ENCODE assay signal across 38 cellular contexts in the genomic region with DNA sequence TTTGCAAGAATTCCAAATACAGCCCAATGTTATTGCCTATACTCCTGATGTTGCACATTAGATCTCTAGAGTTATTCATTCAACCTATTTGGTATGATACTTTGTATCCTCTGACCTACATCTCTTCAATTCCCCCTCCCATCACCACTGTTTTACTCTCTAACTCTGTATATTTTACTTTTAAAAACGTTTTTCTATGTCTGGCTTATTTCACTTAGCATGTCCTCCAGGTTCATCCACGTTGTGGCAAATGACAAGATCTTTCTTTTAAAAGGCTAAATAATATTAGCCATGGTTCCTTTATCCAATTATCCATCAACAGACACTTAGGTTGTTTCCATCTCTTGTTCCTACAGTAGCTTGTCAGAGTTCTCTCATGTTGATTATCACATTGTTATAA.
"Had no signal": no experiment of that assay in that cellular context is flagged by ENCODE, and none has a peak within 500 bp of the region (broad histone marks: within the 10 kb centered on the region; RNA-seq: fewer than 3 reads in every experiment).

No MANE protein-coding gene starts in this region.

- H3K27ac ChIP-seq: adrenal gland, ascending aorta, brain microvascular endothelial cell, cardiac muscle cell had no signal

- H3K4me3 ChIP-seq: adrenal gland, ascending aorta, body of pancreas, breast epithelium, cardiac muscle cell had no signal

- H3K9me3 Mint-ChIP-seq: activated naive CD4-positive, alpha-beta T cell treated with anti-CD3 and anti-CD28 coated beads for 36 hours; activated naive CD4-positive, alpha-beta T cell treated with anti-CD3 and anti-CD28 coated beads, Interleukin-2, amount 50 U/mL, for 72 hours; activated naive CD8-positive, alpha-beta T cell treated with anti-CD3 and anti-CD28 coated beads, Interleukin-2, amount 10 ng/mL, durations not matched to agents 7 days and 5 days; activated naive CD8-positive, alpha-beta T cell treated with anti-CD3 and anti-CD28 coated beads, Interleukin-2, amount 50 U/mL, for 24 hours; activated T-cell treated with anti-CD3 and anti-CD28 coated beads, Interleukin-2, amount 50 U/mL, for 24 hours; activated T-cell treated with anti-CD3 and anti-CD28 coated beads, Interleukin-2, amount 50 U/mL, for 4 hours; activated T-cell treated with anti-CD3 and anti-CD28 coated beads, Interleukin-2, amount 50 U/mL, for 72 hours; activated T-helper 1 cell treated with anti-CD3 and anti-CD28 coated beads, Interleukin-12 subunit alpha, Interleukin-12 subunit beta, Interleukin-2, Interleukin-4 antibody, amounts not matched to agents 30 ng/mL and 10 ng/mL and 1 ng/mL, durations not matched to agents 14 hours and 24 hours and 36 hours; activated T-helper 17 cell treated with anti-CD3 and anti-CD28 coated beads, Interleukin-2, amount 50 U/mL, for 72 hours; activated T-helper 2 cell treated with anti-CD3 and anti-CD28 coated beads, Interferon-gamma antibody, Interleukin-2, Interleukin-4, amounts not matched to agents 10 μg/mL and 5 μg/mL and 100 μg/mL, durations not matched to agents 14 hours and 24 hours and 36 hours had no signal

- H3K36me3 ChIP-seq: adrenal gland, ascending aorta, brain microvascular endothelial cell, breast epithelium, cardiac muscle cell had no signal

- H3K27ac Mint-ChIP-seq: activated naive CD4-positive, alpha-beta T cell treated with anti-CD3 and anti-CD28 coated beads for 36 hours; activated naive CD4-positive, alpha-beta T cell treated with anti-CD3 and anti-CD28 coated beads, Interleukin-2, amount 10 ng/mL, durations not matched to agents 7 days and 5 days; activated naive CD4-positive, alpha-beta T cell treated with anti-CD3 and anti-CD28 coated beads, Interleukin-2, amount 50 U/mL, for 24 hours; activated naive CD4-positive, alpha-beta T cell treated with anti-CD3 and anti-CD28 coated beads, Interleukin-2, amount 50 U/mL, for 72 hours; activated naive CD8-positive, alpha-beta T cell; activated naive CD8-positive, alpha-beta T cell treated with anti-CD3 and anti-CD28 coated beads for 36 hours; activated naive CD8-positive, alpha-beta T cell treated with anti-CD3 and anti-CD28 coated beads, Interleukin-2, amount 10 ng/mL, durations not matched to agents 7 days and 5 days; activated naive CD8-positive, alpha-beta T cell treated with anti-CD3 and anti-CD28 coated beads, Interleukin-2, amount 50 U/mL, for 24 hours; activated T-cell treated with anti-CD3 and anti-CD28 coated beads, Interleukin-2, amount 50 U/mL, for 24 hours; activated T-cell treated with anti-CD3 and anti-CD28 coated beads, Interleukin-2, amount 50 U/mL, for 72 hours; activated T-helper 1 cell treated with anti-CD3 and anti-CD28 coated beads, Interleukin-12 subunit alpha, Interleukin-12 subunit beta, Interleukin-2, Interleukin-4 antibody, amounts not matched to agents 30 ng/mL and 10 ng/mL and 1 ng/mL, durations not matched to agents 14 hours and 24 hours and 36 hours; activated T-helper 17 cell treated with anti-CD3 and anti-CD28 coated beads, Interleukin-2, amount 50 U/mL, for 72 hours; activated T-helper 2 cell treated with anti-CD3 and anti-CD28 coated beads, Interferon-gamma antibody, Interleukin-2, Interleukin-4, amounts not matched to agents 10 μg/mL and 5 μg/mL and 100 μg/mL, durations not matched to agents 14 hours and 24 hours and 36 hours; brain had no signal

- H3K27me3 ChIP-seq: adrenal gland, ascending aorta, body of pancreas, brain microvascular endothelial cell, breast epithelium, cardiac muscle cell had no signal

- H3K4me3 Mint-ChIP-seq: activated naive CD4-positive, alpha-beta T cell treated with anti-CD3 and anti-CD28 coated beads for 36 hours; activated naive CD4-positive, alpha-beta T cell treated with anti-CD3 and anti-CD28 coated beads, Interleukin-2, amount 10 ng/mL, durations not matched to agents 7 days and 5 days; activated naive CD4-positive, alpha-beta T cell treated with anti-CD3 and anti-CD28 coated beads, Interleukin-2, amount 50 U/mL, for 24 hours; activated naive CD8-positive, alpha-beta T cell; activated naive CD8-positive, alpha-beta T cell treated with anti-CD3 and anti-CD28 coated beads for 36 hours; activated naive CD8-positive, alpha-beta T cell treated with anti-CD3 and anti-CD28 coated beads, Interleukin-2, amount 10 ng/mL, durations not matched to agents 7 days and 5 days; activated naive CD8-positive, alpha-beta T cell treated with anti-CD3 and anti-CD28 coated beads, Interleukin-2, amount 50 U/mL, for 24 hours; activated T-cell treated with anti-CD3 and anti-CD28 coated beads, Interleukin-2, amount 50 U/mL, for 24 hours; activated T-cell treated with anti-CD3 and anti-CD28 coated beads, Interleukin-2, amount 50 U/mL, for 4 hours; activated T-cell treated with anti-CD3 and anti-CD28 coated beads, Interleukin-2, amount 50 U/mL, for 72 hours; activated T-helper 1 cell treated with anti-CD3 and anti-CD28 coated beads, Interleukin-12 subunit alpha, Interleukin-12 subunit beta, Interleukin-2, Interleukin-4 antibody, amounts not matched to agents 30 ng/mL and 10 ng/mL and 1 ng/mL, durations not matched to agents 14 hours and 24 hours and 36 hours; activated T-helper 17 cell treated with anti-CD3 and anti-CD28 coated beads, Interleukin-2, amount 50 U/mL, for 72 hours; brain; central memory CD8-positive, alpha-beta T cell had no signal

- H3K4me1 Mint-ChIP-seq: activated naive CD4-positive, alpha-beta T cell treated with anti-CD3 and anti-CD28 coated beads, Interleukin-2, amount 10 ng/mL, durations not matched to agents 7 days and 5 days; activated naive CD4-positive, alpha-beta T cell treated with anti-CD3 and anti-CD28 coated beads, Interleukin-2, amount 50 U/mL, for 24 hours; activated naive CD8-positive, alpha-beta T cell treated with anti-CD3 and anti-CD28 coated beads for 36 hours; activated naive CD8-positive, alpha-beta T cell treated with anti-CD3 and anti-CD28 coated beads, Interleukin-2, amount 10 ng/mL, durations not matched to agents 7 days and 5 days; activated naive CD8-positive, alpha-beta T cell treated with anti-CD3 and anti-CD28 coated beads, Interleukin-2, amount 50 U/mL, for 24 hours; activated T-helper 17 cell treated with anti-CD3 and anti-CD28 coated beads, Interleukin-2, amount 50 U/mL, for 72 hours; brain; central memory CD8-positive, alpha-beta T cell had no signal

- DNase-seq: activated effector memory CD4-positive, alpha-beta T cell treated with anti-CD3 and anti-CD28 coated beads, Interleukin-2, amount 50 U/mL, for 16 hours; activated effector memory CD4-positive, alpha-beta T cell treated with Interleukin-2 at 50 U/mL for 16 hours; activated gamma-delta T cell; activated gamma-delta T cell treated with Interleukin-2 at 50 U/mL for 16 hours; activated naive CD4-positive, alpha-beta T cell; activated naive CD4-positive, alpha-beta T cell treated with anti-CD3 and anti-CD28 coated beads for 36 hours; activated naive CD4-positive, alpha-beta T cell treated with anti-CD3 and anti-CD28 coated beads, Interleukin-2, amount 10 ng/mL, durations not matched to agents 7 days and 5 days; activated naive CD4-positive, alpha-beta T cell treated with anti-CD3 and anti-CD28 coated beads, Interleukin-2, amount 50 U/mL, for 16 hours; activated naive CD4-positive, alpha-beta T cell treated with Interleukin-2 at 50 U/mL for 16 hours; activated naive CD8-positive, alpha-beta T cell treated with anti-CD3 and anti-CD28 coated beads for 36 hours; activated naive CD8-positive, alpha-beta T cell treated with anti-CD3 and anti-CD28 coated beads, Interleukin-2, amount 10 ng/mL, durations not matched to agents 7 days and 5 days; activated naive CD8-positive, alpha-beta T cell treated with anti-CD3 and anti-CD28 coated beads, Interleukin-2, amount 50 U/mL, for 24 hours; activated T-cell treated with anti-CD3 and anti-CD28 coated beads, Interleukin-2, amount 50 U/mL, for 1 hour; activated T-cell treated with anti-CD3 and anti-CD28 coated beads, Interleukin-2, amount 50 U/mL, for 24 hours; activated T-cell treated with anti-CD3 and anti-CD28 coated beads, Interleukin-2, amount 50 U/mL, for 4 hours; activated T-cell treated with anti-CD3 and anti-CD28 coated beads, Interleukin-2, amount 50 U/mL, for 48 hours; activated T-cell treated with anti-CD3 and anti-CD28 coated beads, Interleukin-2, amount 50 U/mL, for 72 hours; amniotic stem cell; amygdala; anterior cingulate cortex; aorta; brain microvascular endothelial cell; caudate nucleus; central memory CD4-positive, alpha-beta T cell; cerebellar nuclear complex had no signal

- H3K9me3 ChIP-seq: adrenal gland, ascending aorta, body of pancreas, breast epithelium had no signal

- H3K36me3 Mint-ChIP-seq: activated naive CD4-positive, alpha-beta T cell treated with anti-CD3 and anti-CD28 coated beads, Interleukin-2, amount 10 ng/mL, durations not matched to agents 7 days and 5 days; activated naive CD4-positive, alpha-beta T cell treated with anti-CD3 and anti-CD28 coated beads, Interleukin-2, amount 50 U/mL, for 24 hours; activated naive CD4-positive, alpha-beta T cell treated with anti-CD3 and anti-CD28 coated beads, Interleukin-2, amount 50 U/mL, for 72 hours; activated naive CD8-positive, alpha-beta T cell; activated naive CD8-positive, alpha-beta T cell treated with anti-CD3 and anti-CD28 coated beads for 36 hours; activated naive CD8-positive, alpha-beta T cell treated with anti-CD3 and anti-CD28 coated beads, Interleukin-2, amount 10 ng/mL, durations not matched to agents 7 days and 5 days; brain had no signal

- ATAC-seq: activated naive CD4-positive, alpha-beta T cell treated with anti-CD3 and anti-CD28 coated beads, Interleukin-2, amount 50 U/mL, for 72 hours; activated naive CD8-positive, alpha-beta T cell treated with anti-CD3 and anti-CD28 coated beads, Interleukin-2, amount 50 U/mL, for 24 hours; activated T-cell treated with anti-CD3 and anti-CD28 coated beads, Interleukin-2, amount 50 U/mL, for 4 hours; activated T-cell treated with anti-CD3 and anti-CD28 coated beads, Interleukin-2, amount 50 U/mL, for 72 hours; activated T-helper 17 cell treated with anti-CD3 and anti-CD28 coated beads, Interleukin-2, amount 50 U/mL, for 72 hours had no signal

- H3K27me3 Mint-ChIP-seq: activated naive CD4-positive, alpha-beta T cell treated with anti-CD3 and anti-CD28 coated beads, Interleukin-2, amount 10 ng/mL, durations not matched to agents 7 days and 5 days; activated naive CD8-positive, alpha-beta T cell treated with anti-CD3 and anti-CD28 coated beads, Interleukin-2, amount 50 U/mL, for 24 hours; activated T-cell treated with anti-CD3 and anti-CD28 coated beads, Interleukin-2, amount 50 U/mL, for 24 hours; activated T-helper 17 cell treated with anti-CD3 and anti-CD28 coated beads, Interleukin-2, amount 50 U/mL, for 72 hours; brain; central memory CD8-positive, alpha-beta T cell had no signal

- H3K4me1 ChIP-seq: adrenal gland, ascending aorta, breast epithelium had no signal
